ENCODE assay signal across 1 cellular context in the genomic region with DNA sequence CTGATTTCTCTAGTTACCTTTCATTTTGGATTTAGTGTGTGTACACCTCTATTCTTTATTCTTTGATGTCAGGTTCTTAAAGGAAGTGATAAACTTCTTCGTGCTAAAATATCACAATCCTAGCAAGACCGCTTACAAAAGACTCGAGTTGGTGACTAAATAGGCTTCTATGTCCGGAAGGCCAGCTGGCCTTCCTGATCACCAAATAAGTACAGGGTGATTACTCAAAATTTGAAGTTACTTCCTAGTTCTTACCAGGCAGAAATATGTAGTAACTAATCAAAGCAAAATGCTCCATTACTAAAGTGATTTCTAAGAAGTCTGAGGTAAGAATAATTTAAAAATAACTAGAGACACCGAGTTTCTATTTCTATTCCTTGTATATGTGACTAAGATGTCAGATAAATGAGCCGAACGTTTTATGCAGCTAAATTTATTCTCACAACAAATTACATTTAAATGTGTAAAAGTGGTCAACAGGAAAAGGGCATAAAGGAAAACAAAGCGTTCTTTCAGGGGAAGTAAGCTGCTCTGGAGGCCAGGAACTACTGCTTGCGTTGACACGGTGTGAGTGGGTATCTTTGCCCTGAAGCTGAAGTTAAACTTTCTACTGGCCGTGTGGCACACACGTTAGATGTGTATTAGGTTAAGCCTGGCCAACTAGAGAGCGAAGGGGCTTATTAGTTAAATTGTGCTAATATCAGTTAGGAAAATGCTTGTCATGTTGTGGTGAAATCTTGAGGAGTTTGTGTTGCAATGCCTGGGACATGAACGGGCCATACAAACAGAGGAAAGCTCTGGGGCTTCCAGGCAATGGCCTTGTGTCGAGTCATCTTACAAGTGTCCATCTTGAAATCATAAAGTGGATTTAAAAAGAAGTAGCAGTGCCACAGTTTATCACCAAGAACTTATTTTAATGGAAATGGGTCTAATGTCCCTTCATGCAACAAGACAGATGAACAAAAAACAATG.
TF ChIP-seq lines count a peak whose summit lies in the region.

No MANE protein-coding gene starts in this region.

TF ChIP-seq in endothelial cell of umbilical vein, 7 proteins besides CTCF, POLR2A, EP300 and RAD21 (continued from another document):
- TF ChIP-seq EZH2 (IDR thresholded peaks at IDR 0.05; ENCODE audit: borderline replicate concordance, low read depth, low read length, severe bottlenecking), result no peak
